11 cellular contexts compared by ENCODE assay signal in the genomic region with DNA sequence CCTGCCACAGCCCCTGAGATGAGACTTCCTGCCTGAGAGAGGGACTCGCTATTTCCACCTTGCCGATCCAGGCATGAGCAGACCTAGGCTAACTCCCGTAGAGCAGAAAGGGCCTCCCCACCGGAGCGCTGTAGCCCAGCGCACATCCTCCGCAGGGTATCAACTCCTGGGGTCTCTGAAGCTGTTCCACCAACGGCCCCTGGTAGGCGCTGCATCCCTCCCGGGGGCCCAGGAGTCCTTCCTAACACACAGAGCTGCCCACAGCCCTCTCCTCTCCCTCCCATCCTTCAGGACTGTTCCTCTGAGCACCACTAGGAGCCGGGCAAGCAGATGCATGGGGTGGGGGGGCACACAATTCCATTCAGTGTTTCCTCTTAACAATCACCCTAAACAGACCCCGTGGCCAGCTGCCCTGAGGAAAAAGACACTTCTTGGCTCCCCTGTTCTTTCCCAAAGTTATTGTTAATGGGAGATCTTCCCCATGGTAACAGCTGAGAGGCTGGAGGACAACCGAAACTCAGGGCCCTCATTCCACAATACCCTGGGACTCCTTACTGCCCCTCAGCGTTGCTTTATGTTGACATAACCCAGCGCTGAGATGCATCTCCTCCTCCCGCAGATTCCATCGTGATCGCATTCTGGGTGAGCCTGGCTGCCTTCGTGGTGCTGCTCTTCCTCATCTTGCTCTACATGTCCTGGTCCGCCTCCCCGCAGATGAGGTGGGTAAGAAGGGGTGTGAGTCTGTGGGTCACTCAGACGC. TPM values are rescaled to one million over a fixed set of nuclear protein-coding genes. Genes with fewer than 3 reads are reported as not detected.
A peak's percentile ranks its signal among the peaks of the same experiment; 100 is the strongest.
DNase-seq lines count a peak whose midpoint lies in the region; ATAC-seq and TF ChIP-seq lines count a peak whose summit lies in the region.
"Had no signal": no experiment of that assay in that cellular context is flagged by ENCODE, and none has a peak within 500 bp of the region (broad histone marks: within the 10 kb centered on the region; RNA-seq: fewer than 3 reads in every experiment).

No MANE protein-coding gene starts in this region.

- H3K79me2 ChIP-seq in SK-N-SH (ENCODE audit: insufficient read depth) = no peaks in the 10 kb centered on the region

- H3K36me3 ChIP-seq in GM06990 (ENCODE audit: control insufficient read depth, insufficient read depth, low read length) (peaks cover 4% of the 10 kb centered on the region), SK-N-SH (replicated peaks in 1 of 2; ENCODE audit: control insufficient read depth in 1 of 2, insufficient read depth in 2 of 2, low read length in 1 of 2) (peaks cover 15 to 35% of the 10 kb centered on the region in 2 experiments)

- H3K9ac ChIP-seq in SK-N-SH = no peak overlapping the region

- CTCF ChIA-PET in SK-N-SH (lab: Yijun Ruan, JAX) = interaction anchor here (0.6 kb wide), 1 partner anchor 16 kb away, joined by 3 read pairs; no protein-coding TSS in a partner anchor

- TF ChIP-seq CTCF in GM06990 (IDR thresholded peaks at IDR 0.05; ENCODE audit: insufficient read depth, low read length, poor library complexity, severe bottlenecking) (peak; percentile 11), SK-N-SH (IDR thresholded peaks at IDR 0.05) (peak; percentile 32)

- TF ChIP-seq EP300 in SK-N-SH (IDR thresholded peaks at IDR 0.05; ENCODE audit: borderline replicate concordance in 1 of 2, low read depth in 1 of 2, low read length in 1 of 2) = no peak

- no peak for DNase-seq in GM06990 (ENCODE audit: extremely low read depth, insufficient read length)
- peak; percentile 49 for DNase-seq in SK-N-SH
- peak; percentile 96 for DNase-seq in foreskin melanocyte
- peak in 54 of 56 donors; percentile 8 to 89 (median 76) for DNase-seq in nucleus accumbens (lab: John Stamatoyannopoulos, UW)
- no peak for DNase-seq in MV-4-11 (lab: John Stamatoyannopoulos, UW)
- DNase-seq: activated T-cell treated with anti-CD3 and anti-CD28 coated beads, Interleukin-2, amount 50 U/mL, for 4 hours; DMS79; T-cell had no signal

- no peak overlapping the region for H3K4me2 ChIP-seq in SK-N-SH

- TF ChIP-seq RAD21 in SK-N-SH (IDR thresholded peaks at IDR 0.05; ENCODE audit: low read length) = no peak

- H2AFZ ChIP-seq in SK-N-SH (ENCODE audit: low read depth) = no peak overlapping the region

- ATAC-seq in HG03342 (IDR thresholded peaks at IDR 0.05; ENCODE audit: unreplicated experiment) = no peak
- ATAC-seq in HG02870 (IDR thresholded peaks at IDR 0.05; ENCODE audit: unreplicated experiment) = no peak
- no peak for ATAC-seq in GM21360 (IDR thresholded peaks at IDR 0.05; ENCODE audit: unreplicated experiment)
- ATAC-seq: T-cell had no signal

- H3K4me3 ChIP-seq in GM06990 (replicated peaks; ENCODE audit: low read depth, low read length) = no peak overlapping the region
- no peak overlapping the region for H3K4me3 ChIP-seq in SK-N-SH (ENCODE audit: low read depth in 2 of 2, low read length in 1 of 2)

- no peak overlapping the region for H3K27ac ChIP-seq in SK-N-SH (ENCODE audit: low read depth in 2 of 2, low read length in 1 of 2)

- no peaks in the 10 kb centered on the region for H4K20me1 ChIP-seq in SK-N-SH (ENCODE audit: insufficient read depth)

- H3K9me2 ChIP-seq in SK-N-SH = no peaks in the 10 kb centered on the region

- no peaks in the 10 kb centered on the region for H3K9me3 ChIP-seq in SK-N-SH

- WGBS in SK-N-SH (ENCODE audit: low lambda C conversion rate) = 91% methylated on average over 17 of the region's 22 CpGs

- no peaks in the 10 kb centered on the region for H3K27me3 ChIP-seq in GM06990 (replicated peaks; ENCODE audit: control insufficient read depth, insufficient read depth, low read length)
- no peaks in the 10 kb centered on the region for H3K27me3 ChIP-seq in SK-N-SH (ENCODE audit: insufficient read depth)

- H3F3A ChIP-seq in SK-N-SH (replicated peaks; ENCODE audit: insufficient read depth) = no peaks in the 10 kb centered on the region

- no peaks in the 10 kb centered on the region for H3K4me1 ChIP-seq in SK-N-SH (ENCODE audit: control insufficient read depth in 1 of 2, insufficient read depth in 2 of 2, low read depth in 1 of 2, low read length in 1 of 2)

- POLR2A ChIA-PET in SK-N-SH (lab: Yijun Ruan, JAX) = no interaction called here

TF ChIP-seq in SK-N-SH, 30 proteins besides CTCF, POLR2A, EP300 and RAD21:
- TF ChIP-seq ELF1 (IDR thresholded peaks at IDR 0.05) = no peak
- no peak for TF ChIP-seq SIN3A (IDR thresholded peaks at IDR 0.05; ENCODE audit: borderline replicate concordance, low read depth, low read length)
- TF ChIP-seq RXRA (IDR thresholded peaks at IDR 0.05; ENCODE audit: borderline replicate concordance, low read depth) = no peak
- TF ChIP-seq, protein P1, sequence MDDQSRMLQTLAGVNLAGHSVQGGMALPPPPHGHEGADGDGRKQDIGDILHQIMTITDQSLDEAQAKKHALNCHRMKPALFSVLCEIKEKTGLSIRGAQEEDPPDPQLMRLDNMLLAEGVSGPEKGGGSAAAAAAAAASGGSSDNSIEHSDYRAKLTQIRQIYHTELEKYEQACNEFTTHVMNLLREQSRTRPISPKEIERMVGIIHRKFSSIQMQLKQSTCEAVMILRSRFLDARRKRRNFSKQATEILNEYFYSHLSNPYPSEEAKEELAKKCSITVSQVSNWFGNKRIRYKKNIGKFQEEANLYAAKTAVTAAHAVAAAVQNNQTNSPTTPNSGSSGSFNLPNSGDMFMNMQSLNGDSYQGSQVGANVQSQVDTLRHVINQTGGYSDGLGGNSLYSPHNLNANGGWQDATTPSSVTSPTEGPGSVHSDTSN (IDR thresholded peaks at IDR 0.05) = no peak

RNA-seq across cellular contexts. Expression of a gene that starts 7.5 kb away (rescaled TPM):
- not detected in 2 replicates for polyA plus RNA-seq in SK-N-SH (2012; rRNA removed)
- not detected in 2 replicates for polyA plus RNA-seq in SK-N-SH (2012; cell fraction: cytosol; rRNA removed)
- polyA plus RNA-seq in SK-N-SH (2012; cell fraction: nucleus; rRNA removed) = not detected in 2 replicates

RNA-seq across cellular contexts. Expression of a gene that starts 27.4 kb away (rescaled TPM):
- polyA plus RNA-seq in SK-N-SH (2012; rRNA removed) = 11.6 and 14.2 TPM in 2 replicates
- polyA plus RNA-seq in SK-N-SH (2012; cell fraction: cytosol; rRNA removed) = 14.0 and 14.8 TPM in 2 replicates
- 6.9 and 7.4 TPM in 2 replicates for polyA plus RNA-seq in SK-N-SH (2012; cell fraction: nucleus; rRNA removed)

Comparison
In these comparisons a context has a peak if more than half of its experiments do, and no peak if none do; other contexts are left out.
1. DNase-seq: peak in SK-N-SH (single experiment), foreskin melanocyte (single experiment) and nucleus accumbens (54 of 56); none in GM06990 (single experiment) and MV-4-11 (single experiment).